Comparison of ENCODE assay signal across 10 cellular contexts in the genomic region with DNA sequence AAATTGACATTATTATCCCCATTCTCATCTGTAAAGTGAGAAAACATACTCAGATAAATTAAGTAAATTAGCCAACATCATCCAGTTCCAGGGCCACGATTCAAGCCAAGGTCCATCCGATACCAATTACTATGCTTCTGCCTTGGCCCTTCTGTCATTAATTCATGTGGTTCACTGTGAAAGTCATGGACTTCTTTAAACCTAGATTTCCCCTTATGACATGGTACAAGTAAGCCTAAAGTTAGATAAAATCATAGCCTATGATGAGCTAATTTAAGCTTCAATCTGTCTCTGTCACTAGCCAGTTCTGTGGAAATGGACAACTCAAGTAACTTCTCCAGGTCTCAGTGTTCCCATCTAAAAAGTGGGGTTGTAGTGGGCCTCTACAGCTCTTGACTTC.
DNase-seq lines count a peak whose midpoint lies in the region; TF ChIP-seq lines count a peak whose summit lies in the region.
"Had no signal": no experiment of that assay in that cellular context is flagged by ENCODE, and none has a peak within 500 bp of the region (broad histone marks: within the 10 kb centered on the region; RNA-seq: fewer than 3 reads in every experiment).

No MANE protein-coding gene starts in this region.

- H3K4me2 ChIP-seq in SU-DHL-6 (ENCODE audit: low read depth, low read length, poor library complexity, severe bottlenecking), result peak overlapping the region; percentile 72
- H3K4me2 ChIP-seq in fibroblast of lung (ENCODE audit: extremely low read depth, insufficient read depth, low read length), result no peak overlapping the region

- no peaks in the 10 kb centered on the region for H3K79me2 ChIP-seq in SU-DHL-6 (ENCODE audit: insufficient read depth, low read length)
- H3K79me2 ChIP-seq in fibroblast of lung (ENCODE audit: control insufficient read depth, insufficient read depth, low read length), result no peaks in the 10 kb centered on the region

- H3K9me3 ChIP-seq in SU-DHL-6 (ENCODE audit: insufficient read depth, low read length) (no peaks in the 10 kb centered on the region), fibroblast of lung (ENCODE audit: control insufficient read depth, insufficient read depth, low read depth, low read length) (no peaks in the 10 kb centered on the region), WERI-Rb-1 (ENCODE audit: severe bottlenecking) (no peaks in the 10 kb centered on the region)

- no peaks in the 10 kb centered on the region for H3K27me3 ChIP-seq in GM06990 (replicated peaks; ENCODE audit: control insufficient read depth, insufficient read depth, low read length)
- H3K27me3 ChIP-seq in SU-DHL-6 (ENCODE audit: low read length), result no peaks in the 10 kb centered on the region
- no peaks in the 10 kb centered on the region for H3K27me3 ChIP-seq in fibroblast of lung (ENCODE audit: control insufficient read depth, insufficient read depth, low read length)
- no peaks in the 10 kb centered on the region for H3K27me3 ChIP-seq in WERI-Rb-1 (ENCODE audit: insufficient read depth, low read depth, severe bottlenecking)

- H4K20me1 ChIP-seq in SU-DHL-6 (ENCODE audit: low read depth, low read length), result no peaks in the 10 kb centered on the region
- no peaks in the 10 kb centered on the region for H4K20me1 ChIP-seq in fibroblast of lung (ENCODE audit: control insufficient read depth, extremely low read depth, insufficient read depth, low read length)

- H2AFZ ChIP-seq in SU-DHL-6 (ENCODE audit: low read depth, low read length, severe bottlenecking) (no peak overlapping the region), fibroblast of lung (ENCODE audit: low read length) (no peak overlapping the region)

- in situ Hi-C loops in ACHN (cut with HindIII; ENCODE audit: low pct_ligation_motif_present, low pct_unique_long_range_greater_than_20kb, low sequenced_read_pairs), result no loop called here

- no peak for TF ChIP-seq CTCF in GM06990 (IDR thresholded peaks at IDR 0.05; ENCODE audit: insufficient read depth, low read length, poor library complexity, severe bottlenecking)
- TF ChIP-seq CTCF in SU-DHL-6 (IDR thresholded peaks at IDR 0.05; ENCODE audit: insufficient read depth, low read length, poor library complexity, severe bottlenecking), result no peak
- TF ChIP-seq CTCF in fibroblast of lung (conservative IDR thresholded peaks at IDR 0.05 in 1 of 2, IDR thresholded peaks at IDR 0.05 in 1 of 2; ENCODE audit: low read depth in 1 of 2, low read length in 2 of 2), result no peak
- no peak for TF ChIP-seq CTCF in WERI-Rb-1 (IDR thresholded peaks at IDR 0.05; ENCODE audit: low read depth, low read length)

- H3K4me3 ChIP-seq in GM06990 (replicated peaks; ENCODE audit: low read depth, low read length) (peak overlapping the region; percentile 52), SU-DHL-6 (ENCODE audit: insufficient read depth, low read length, poor library complexity, severe bottlenecking) (no peak overlapping the region), fibroblast of lung (replicated peaks in 1 of 4; ENCODE audit: control extremely low read depth in 1 of 4, insufficient read depth in 1 of 4, low read depth in 3 of 4, low read length in 4 of 4) (no peak overlapping the region), skin epidermis (peak overlapping the region in 1 of 7 experiments; percentile 28), WERI-Rb-1 (ENCODE audit: low read depth, low read length) (no peak overlapping the region)

- no peaks in the 10 kb centered on the region for H3K9me2 ChIP-seq in SU-DHL-6 (replicated peaks; ENCODE audit: insufficient read depth, low read length)

- DNase-seq in GM06990 (ENCODE audit: extremely low read depth, insufficient read length) (no peak), fibroblast of lung (ENCODE audit: low read depth in 2 of 2) (peak in 1 of 2 donors; percentile 13), Ammon's horn (ENCODE audit: low spot score) (no peak), occipital lobe (lab: John Stamatoyannopoulos, UW) (no peak), WERI-Rb-1 (no peak), ACHN (no peak)
- DNase-seq: NCI-H2029, Right ventricle myocardium superior had no signal

- no peak overlapping the region; the same call in 1 of the 2 replicates for H3K9ac ChIP-seq in SU-DHL-6 (ENCODE audit: low read length)
- no peak overlapping the region for H3K9ac ChIP-seq in fibroblast of lung (ENCODE audit: insufficient read depth, low read length)

- no peaks in the 10 kb centered on the region for H3K36me3 ChIP-seq in GM06990 (ENCODE audit: control insufficient read depth, insufficient read depth, low read length)
- H3K36me3 ChIP-seq in SU-DHL-6 (ENCODE audit: low read length), result no peaks in the 10 kb centered on the region
- H3K36me3 ChIP-seq in fibroblast of lung (ENCODE audit: control insufficient read depth, insufficient read depth, low read length), result no peaks in the 10 kb centered on the region
- H3K36me3 ChIP-seq in WERI-Rb-1, result no peaks in the 10 kb centered on the region

- H3K4me1 ChIP-seq in fibroblast of lung (ENCODE audit: control insufficient read depth, extremely low read depth, insufficient read depth, low read length), result peaks cover 11% of the 10 kb centered on the region

- H3K27ac ChIP-seq in SU-DHL-6 (ENCODE audit: low read depth, low read length), result peak overlapping the region; percentile 89
- peak overlapping the region; percentile 64 for H3K27ac ChIP-seq in fibroblast of lung (ENCODE audit: insufficient read depth, low read length)
- H3K27ac ChIP-seq in skin epidermis, result peak overlapping the region in 20 of 21 experiments; percentile 56 to 89 (median 83)
- H3K27ac ChIP-seq in WERI-Rb-1, result no peak overlapping the region

- H3F3A ChIP-seq in SU-DHL-6 (ENCODE audit: insufficient read depth), result peaks cover 18% of the 10 kb centered on the region
